In genomic region chr12:4272976-4273650, GRCh38 we compare ENCODE assay signal across 10 cellular contexts. TPM values are rescaled to one million over a fixed set of nuclear protein-coding genes. Genes with fewer than 3 reads are reported as not detected.
DNase-seq lines count a peak whose midpoint lies in the region; ATAC-seq and TF ChIP-seq lines count a peak whose summit lies in the region.
"Had no signal": no experiment of that assay in that cellular context is flagged by ENCODE, and none has a peak within 500 bp of the region (broad histone marks: within the 10 kb centered on the region; RNA-seq: fewer than 3 reads in every experiment).

No MANE protein-coding gene starts in this region.

- H3K4me1 ChIP-seq in Caco-2 (peaks cover 48% of the 10 kb centered on the region), neutrophil (ENCODE audit: control insufficient read depth in 1 of 2, insufficient read depth in 1 of 2, low read depth in 1 of 2, low read length in 1 of 2) (peaks cover 73 to 76% of the 10 kb centered on the region in 2 experiments)

- peaks cover 25% of the 10 kb centered on the region for H3K27me3 ChIP-seq in Caco-2 (replicated peaks; ENCODE audit: control insufficient read depth, insufficient read depth, low read length)
- H3K27me3 ChIP-seq in neutrophil, result peaks cover 14% of the 10 kb centered on the region

- H3K36me3 ChIP-seq in Caco-2 (ENCODE audit: control insufficient read depth, insufficient read depth, low read length) (no peaks in the 10 kb centered on the region), neutrophil (no peaks in the 10 kb centered on the region)
- H3K36me3 ChIP-seq: brain microvascular endothelial cell had no signal

- H3K4me3 Mint-ChIP-seq in Caco-2 (ENCODE audit: unreplicated experiment), result peak overlapping the region; percentile 98

- H3K9me3 Mint-ChIP-seq in Caco-2 (ENCODE audit: unreplicated experiment), result no peaks in the 10 kb centered on the region

- H3K9me3 ChIP-seq in Caco-2 (no peaks in the 10 kb centered on the region), neutrophil (no peaks in the 10 kb centered on the region)

- H3K36me3 Mint-ChIP-seq in Caco-2 (ENCODE audit: insufficient read depth, unreplicated experiment), result peaks cover 64% of the 10 kb centered on the region

- POLR2A ChIA-PET in Caco-2 (lab: Charles Lee), result interaction anchor here (1.5 kb wide), 1 partner anchor 274 kb away, joined by 4 read pairs; no protein-coding TSS in a partner anchor

- no peak for ATAC-seq in HG02970 (IDR thresholded peaks at IDR 0.05; ENCODE audit: low FRiP score, unreplicated experiment)
- ATAC-seq in GM21381 (IDR thresholded peaks at IDR 0.05; ENCODE audit: unreplicated experiment), result no peak

- DNase-seq in Caco-2 (no peak), OCI-M1 (lab: John Stamatoyannopoulos, UW) (peak; percentile 90), epithelial cell of proximal tubule (ENCODE audit: low read depth) (no peak), DMS79 (lab: John Stamatoyannopoulos, UW) (no peak), SK-N-DZ (ENCODE audit: low spot score) (no peak)
- DNase-seq: NCI-H187 treated with DMSO at 0.1 percent for 48 hours had no signal

- no TSS peak for BruUV-seq in Caco-2 (replicated peaks; lab: Mats Ljungman, UMichigan)

- TF ChIP-seq CTCF in Caco-2 (IDR thresholded peaks at IDR 0.05; ENCODE audit: insufficient read depth in 1 of 2, low read depth in 1 of 2, low read length in 1 of 2, severe bottlenecking in 1 of 2, unreplicated experiment in 1 of 2), result no peak
- no peak for TF ChIP-seq CTCF in epithelial cell of proximal tubule (conservative IDR thresholded peaks at IDR 0.05; ENCODE audit: low read depth, low read length)
- no peak for TF ChIP-seq CTCF in neutrophil (IDR thresholded peaks at IDR 0.05)

- H3K27me3 Mint-ChIP-seq in Caco-2 (ENCODE audit: insufficient read depth, unreplicated experiment), result peaks cover 43% of the 10 kb centered on the region

- peak overlapping the region; percentile 48 for H3K4me3 ChIP-seq in Caco-2 (ENCODE audit: low read depth, low read length)
- peak overlapping the region; percentile 70 for H3K4me3 ChIP-seq in epithelial cell of proximal tubule (ENCODE audit: low read depth, low read length)
- peak overlapping the region; percentile 91 to 94 for H3K4me3 ChIP-seq in neutrophil (ENCODE audit: low read depth in 1 of 2, low read length in 1 of 2)

- no peak overlapping the region for H3K27ac Mint-ChIP-seq in Caco-2 (ENCODE audit: unreplicated experiment)

- H3K27ac ChIP-seq in neutrophil, result peak overlapping the region; percentile 82
- H3K27ac ChIP-seq: brain microvascular endothelial cell had no signal

- peaks cover 56% of the 10 kb centered on the region for H3K4me1 Mint-ChIP-seq in Caco-2 (ENCODE audit: low read depth, unreplicated experiment)

- CTCF ChIA-PET in Caco-2 (lab: Charles Lee), result interaction anchor here (0.7 to 1.3 kb wide), 3 partner anchors 34 to 835 kb away, joined by 3 to 4 read pairs (median 3); no protein-coding TSS in a partner anchor

- intact Hi-C loops in Caco-2 (cut with micrococcal nuclease; ENCODE audit: unreplicated experiment), result loop anchor here (1.0 kb wide), 2 partner anchors 258 to 307 kb away; no protein-coding TSS in a partner anchor

RNA-seq across cellular contexts. Expression of gene CCND2, which starts 0.4 kb away (rescaled TPM):
- 113 and 145 TPM in 2 replicates for total RNA-seq in Caco-2 (2022)
- 6.4 and 14.8 TPM in 2 replicates for total RNA-seq in epithelial cell of proximal tubule
- 0.01 and 0.02 TPM in 2 replicates for polyA plus RNA-seq in SK-N-DZ (2014; cell fraction: cytosol; rRNA removed)
- 0.08 TPM in 1 of 2 replicates, not detected in the other for polyA plus RNA-seq in SK-N-DZ (2014; cell fraction: nucleus; rRNA removed)

RNA-seq across cellular contexts. Expression of gene TIGAR, which starts 47.9 kb away (rescaled TPM):
- total RNA-seq in Caco-2 (2022) (36.7 and 42.7 TPM in 2 replicates), epithelial cell of proximal tubule (7.4 and 12.1 TPM in 2 replicates)
- polyA plus RNA-seq in SK-N-DZ (2014; cell fraction: cytosol; rRNA removed), result 5.3 and 6.3 TPM in 2 replicates
- polyA plus RNA-seq in SK-N-DZ (2014; cell fraction: nucleus; rRNA removed), result 2.6 and 2.9 TPM in 2 replicates
